ENCODE assay signal across 18 cellular contexts in the genomic region with DNA sequence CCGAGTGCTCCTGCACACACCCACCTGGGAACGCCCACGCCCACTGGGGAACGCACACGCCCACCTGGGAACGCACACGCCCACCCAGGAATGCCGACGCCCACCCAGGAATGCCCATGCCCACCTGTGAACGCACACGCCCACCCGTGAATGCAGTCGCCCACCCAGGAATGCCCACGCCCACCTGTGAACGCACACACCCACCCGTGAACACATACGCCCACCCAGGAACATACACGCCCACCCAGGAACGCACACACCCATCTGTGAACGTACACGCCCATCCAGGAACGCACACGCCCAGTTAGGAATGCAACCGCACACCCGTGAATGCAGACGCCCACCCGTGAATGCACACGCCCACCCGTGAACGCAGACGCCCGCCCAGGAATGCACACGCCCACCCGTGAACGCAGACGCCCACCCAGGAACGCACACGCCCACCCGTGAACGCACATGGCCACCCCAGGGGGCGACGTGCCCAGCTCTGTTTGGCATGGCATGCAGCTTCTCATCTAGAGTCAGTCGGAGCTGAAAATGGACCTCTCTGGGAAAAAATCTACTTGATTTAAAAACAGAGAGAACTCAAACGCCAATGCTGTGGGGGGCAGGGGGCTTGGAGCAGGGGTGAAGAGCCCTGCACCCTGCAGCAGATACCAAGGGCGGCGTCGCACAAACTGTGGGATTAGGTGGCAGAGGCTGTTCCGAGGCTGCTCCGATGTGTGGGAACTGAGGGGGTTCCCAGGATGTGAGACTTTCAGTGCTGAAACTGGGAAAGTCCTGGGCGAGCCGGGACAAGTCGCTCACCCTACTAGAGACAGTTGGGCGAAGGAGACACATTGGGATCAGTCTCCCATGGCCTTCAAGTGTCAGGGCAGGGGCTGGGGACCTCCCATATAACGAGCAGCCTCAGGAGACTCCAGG.
A peak's percentile ranks its signal among the peaks of the same experiment; 100 is the strongest.
DNase-seq lines count a peak whose midpoint lies in the region; ATAC-seq, FAIRE-seq and TF ChIP-seq lines count a peak whose summit lies in the region.
"Had no signal": no experiment of that assay in that cellular context is flagged by ENCODE, and none has a peak within 500 bp of the region (broad histone marks: within the 10 kb centered on the region; RNA-seq: fewer than 3 reads in every experiment).

No MANE protein-coding gene starts in this region.

- H3K9me3 ChIP-seq in RWPE2 (ENCODE audit: severe bottlenecking): no peaks in the 10 kb centered on the region
- H3K9me3 ChIP-seq in kidney (ENCODE audit: control insufficient read depth in 1 of 2, low read length in 2 of 2): no peaks in the 10 kb centered on the region
- H3K9me3 ChIP-seq in spleen: no peaks in the 10 kb centered on the region
- H3K9me3 ChIP-seq: testis had no signal

- 72 to 84% (median 81%) methylated on average over 48 to 54 of the region's 54 CpGs for WGBS in spleen, 5 donors

- CTCF ChIA-PET in activated naive CD4-positive, alpha-beta T cell treated with anti-CD3 and anti-CD28 coated beads for 36 hours (lab: Charles Lee): no interaction called here

- H3K36me3 ChIP-seq in RWPE2 (ENCODE audit: low read depth) (no peaks in the 10 kb centered on the region), kidney (ENCODE audit: control insufficient read depth in 1 of 2, insufficient read depth in 2 of 2, low read length in 2 of 2) (no peaks in the 10 kb centered on the region), spleen (no peaks in the 10 kb centered on the region)

- TF ChIP-seq CTCF in RWPE2 (IDR thresholded peaks at IDR 0.05; ENCODE audit: poor library complexity, severe bottlenecking): no peak
- TF ChIP-seq CTCF in kidney (IDR thresholded peaks at IDR 0.05; ENCODE audit: borderline replicate concordance, extremely low read depth, insufficient read depth): no peak
- no peak for TF ChIP-seq CTCF in spleen (IDR thresholded peaks at IDR 0.05 in 8 of 11, conservative IDR thresholded peaks at IDR 0.05 in 3 of 11)

- H3K27ac Mint-ChIP-seq in activated naive CD4-positive, alpha-beta T cell treated with anti-CD3 and anti-CD28 coated beads for 36 hours: no peak overlapping the region
- H3K27ac Mint-ChIP-seq: activated T-cell treated with anti-CD3 and anti-CD28 coated beads, Interleukin-2, amount 50 U/mL, for 24 hours had no signal

- H3K4me1 ChIP-seq in RWPE2 (ENCODE audit: insufficient read depth, poor library complexity, severe bottlenecking) (peaks cover 13% of the 10 kb centered on the region), kidney (ENCODE audit: control insufficient read depth in 1 of 2, insufficient read depth in 1 of 2, low read depth in 1 of 2, low read length in 2 of 2) (no peaks in the 10 kb centered on the region), spleen (peaks cover 0 to 29% (median 21%) of the 10 kb centered on the region in 6 donors)
- H3K4me1 ChIP-seq: testis had no signal

- H3K36me3 Mint-ChIP-seq in activated naive CD4-positive, alpha-beta T cell treated with anti-CD3 and anti-CD28 coated beads for 36 hours (ENCODE audit: low read depth): no peaks in the 10 kb centered on the region

- H3K27me3 ChIP-seq in RWPE2 (ENCODE audit: insufficient read depth, poor library complexity, severe bottlenecking) (no peaks in the 10 kb centered on the region), spleen (replicated peaks in 1 of 7) (no peaks in the 10 kb centered on the region)
- H3K27me3 ChIP-seq: testis had no signal

- no peak overlapping the region for H3K4me3 ChIP-seq in RWPE2 (ENCODE audit: severe bottlenecking)
- no peak overlapping the region for H3K4me3 ChIP-seq in kidney (ENCODE audit: low read length in 2 of 2)
- no peak overlapping the region for H3K4me3 ChIP-seq in spleen
- H3K4me3 ChIP-seq: testis had no signal

- no peaks in the 10 kb centered on the region for H3K4me1 Mint-ChIP-seq in activated naive CD4-positive, alpha-beta T cell treated with anti-CD3 and anti-CD28 coated beads for 36 hours (ENCODE audit: low read depth)

- intact Hi-C loops in activated naive CD4-positive, alpha-beta T cell treated with anti-CD3 and anti-CD28 coated beads for 36 hours (cut with micrococcal nuclease): no loop called here
- intact Hi-C loops in kidney (cut with DNase I) (no loop called here), spleen (cut with DNase I; ENCODE audit: low total_unique reads) (no loop called here)

- H3K4me3 Mint-ChIP-seq in activated naive CD4-positive, alpha-beta T cell treated with anti-CD3 and anti-CD28 coated beads for 36 hours: no peak overlapping the region
- H3K4me3 Mint-ChIP-seq: activated T-cell treated with anti-CD3 and anti-CD28 coated beads, Interleukin-2, amount 50 U/mL, for 24 hours had no signal

- TF ChIP-seq POLR2A in spleen (IDR thresholded peaks at IDR 0.05): no peak

- no peak for FAIRE-seq in kidney (lab: Jason Lieb, UNC)
- FAIRE-seq: endothelial cell of umbilical vein, GM18507 had no signal

- no peaks in the 10 kb centered on the region for H3K27me3 Mint-ChIP-seq in activated naive CD4-positive, alpha-beta T cell treated with anti-CD3 and anti-CD28 coated beads for 36 hours (ENCODE audit: low read depth)
- H3K27me3 Mint-ChIP-seq: activated T-cell treated with anti-CD3 and anti-CD28 coated beads, Interleukin-2, amount 50 U/mL, for 24 hours had no signal

- DNase-seq in activated naive CD4-positive, alpha-beta T cell treated with anti-CD3 and anti-CD28 coated beads for 36 hours: peak; percentile 0
- DNase-seq in activated naive CD4-positive, alpha-beta T cell treated with Interleukin-2 at 50 U/mL for 16 hours: no peak
- DNase-seq in RWPE2 (ENCODE audit: low spot score): peak; percentile 68
- peak; percentile 60 for DNase-seq in kidney
- DNase-seq in spleen: peak; percentile 65
- no peak for DNase-seq in mesenteric fat pad (ENCODE audit: low spot score)
- DNase-seq in kidney glomerular epithelial cell (lab: John Stamatoyannopoulos, UW): no peak
- no peak for DNase-seq in AML-193 (lab: John Stamatoyannopoulos, UW)
- DNase-seq: activated CD4-positive, alpha-beta T cell treated with anti-CD3 and anti-CD28 coated beads for 4 hours; activated T-cell treated with anti-CD3 and anti-CD28 coated beads, Interleukin-2, amount 50 U/mL, for 24 hours; glutamatergic neuron; NCI-H2081 treated with DMSO at 0.1 percent for 48 hours; SHP77; stimulated activated CD4-positive, alpha-beta T cell treated with anti-CD3 and anti-CD28 coated beads, Interleukin-1b, Interleukin-23, amount 100 ng/mL, for 48 hours; T-helper 9 cell; testis had no signal

- H3K27ac ChIP-seq in RWPE2 (ENCODE audit: poor library complexity, severe bottlenecking) (peak overlapping the region; percentile 27), kidney (ENCODE audit: low read depth in 2 of 2, low read length in 2 of 2) (no peak overlapping the region), spleen (no peak overlapping the region)
- H3K27ac ChIP-seq: testis had no signal

- no peak overlapping the region for H3K9ac ChIP-seq in kidney (ENCODE audit: low read length in 2 of 2)

- peak; percentile 75 for ATAC-seq in RWPE2 (ENCODE audit: low read depth)

- no peaks in the 10 kb centered on the region for H3K9me3 Mint-ChIP-seq in activated naive CD4-positive, alpha-beta T cell treated with anti-CD3 and anti-CD28 coated beads for 36 hours
- H3K9me3 Mint-ChIP-seq: activated T-cell treated with anti-CD3 and anti-CD28 coated beads, Interleukin-2, amount 50 U/mL, for 24 hours had no signal

Comparison
In these comparisons a context has a peak if more than half of its experiments do, and no peak if none do; other contexts are left out.
1. DNase-seq: peak in activated naive CD4-positive, alpha-beta T cell treated with anti-CD3 and anti-CD28 coated beads for 36 hours (single experiment), RWPE2 (single experiment), kidney (single experiment) and spleen (single experiment); none in activated naive CD4-positive, alpha-beta T cell treated with Interleukin-2 at 50 U/mL for 16 hours (single experiment), mesenteric fat pad (single experiment), kidney glomerular epithelial cell (single experiment) and AML-193 (0 of 2).